8 cellular contexts compared by ENCODE assay signal in the genomic region with DNA sequence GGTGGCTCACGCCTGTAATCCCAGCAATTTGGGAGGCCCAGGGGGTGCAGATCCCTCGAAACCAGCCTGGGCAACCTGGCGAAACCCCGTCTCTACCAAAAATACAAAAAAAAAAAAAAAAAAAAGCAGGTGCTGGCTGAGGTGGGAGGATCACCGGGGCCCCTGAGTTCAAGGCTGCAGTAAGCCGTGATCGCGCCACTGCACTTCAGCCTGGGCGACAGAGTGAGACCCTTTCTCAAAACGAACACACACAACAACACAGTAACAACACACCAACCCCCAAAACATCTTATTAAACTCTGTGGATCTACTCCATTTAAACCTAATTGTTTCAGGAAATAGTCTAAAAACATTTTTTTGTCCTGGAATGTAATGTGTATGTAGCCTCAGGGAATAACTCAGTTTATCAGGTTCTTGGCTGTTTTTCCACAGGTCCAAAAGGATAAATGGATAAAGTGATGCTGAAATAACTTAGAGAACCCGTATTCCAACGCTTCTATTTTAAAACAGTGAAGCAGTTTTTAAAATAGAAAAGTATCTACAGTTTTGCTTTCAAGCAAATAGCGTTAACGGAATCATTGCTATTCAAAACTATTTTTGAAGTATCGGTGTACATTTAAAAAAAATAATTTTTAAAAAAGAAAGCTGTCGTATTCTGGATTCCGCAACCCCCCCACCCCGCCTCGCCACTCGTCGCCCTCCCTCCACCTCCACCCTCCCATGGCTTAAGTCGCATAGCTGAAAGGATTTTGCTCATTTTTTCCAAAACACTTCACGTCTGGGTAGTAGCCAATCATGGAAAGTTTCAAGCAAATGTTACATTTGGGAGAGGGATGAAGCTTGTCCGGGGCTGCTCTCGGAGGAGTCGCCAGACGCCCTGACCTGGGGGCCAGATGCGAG. TPM values are rescaled to one million over a fixed set of nuclear protein-coding genes. Genes with fewer than 3 reads are reported as not detected.
DNase-seq lines count a peak whose midpoint lies in the region; ATAC-seq, FAIRE-seq and TF ChIP-seq lines count a peak whose summit lies in the region.

No MANE protein-coding gene starts in this region.

- H3K4me1 ChIP-seq in A673 (ENCODE audit: insufficient read depth, low read length, poor library complexity, severe bottlenecking), result peaks cover 31% of the 10 kb centered on the region

- peak; percentile 48 for FAIRE-seq in urothelium cell line (lab: Jason Lieb, UNC)

- TF ChIP-seq CTCF in A673 (conservative IDR thresholded peaks at IDR 0.05; ENCODE audit: low read depth, low read length) (no peak), epithelial cell of esophagus (IDR thresholded peaks at IDR 0.05; ENCODE audit: insufficient read depth, low read depth, low read length, missing control alignments) (no peak), omental fat pad (IDR thresholded peaks at IDR 0.05) (no peak)

- DNase-seq in A673 (ENCODE audit: low spot score) (peak; percentile 32), epithelial cell of esophagus (ENCODE audit: low read depth) (no peak), omental fat pad (ENCODE audit: low spot score) (no peak), urothelium cell line (ENCODE audit: low spot score) (no peak), NCI-H1930 (lab: John Stamatoyannopoulos, UW) (no peak), DMS79 (lab: John Stamatoyannopoulos, UW) (no peak)
- peak; percentile 55 for DNase-seq in activated CD4-positive, alpha-beta T cell treated with anti-CD3 and anti-CD28 coated beads, Interleukin-2, amount 50 U/mL, for 1 hour

- POLR2A ChIA-PET in A673 (lab: Charles Lee; ENCODE audit: low non-redundant PET), result no interaction called here

- H3K27ac ChIP-seq in A673 (ENCODE audit: low read depth, low read length, poor library complexity, severe bottlenecking), result peak overlapping the region; percentile 79

- H3K4me3 ChIP-seq in A673 (ENCODE audit: low read depth, low read length, poor library complexity, severe bottlenecking) (peak overlapping the region; percentile 90), epithelial cell of esophagus (ENCODE audit: low read length) (peak overlapping the region; percentile 72)

- intact Hi-C loops in A673 (cut with micrococcal nuclease; ENCODE audit: unreplicated experiment), result loop anchor here (2.0 to 5.0 kb wide), 2 partner anchors 19 to 97 kb away; no protein-coding TSS in a partner anchor

- CTCF ChIA-PET in A673 (lab: Charles Lee), result interaction anchor here (0.6 to 0.8 kb wide), 2 partner anchors 13 to 29 kb away, joined by 3 to 4 read pairs; no protein-coding TSS in a partner anchor

- ATAC-seq in HG02642 (IDR thresholded peaks at IDR 0.05; ENCODE audit: poor library complexity, unreplicated experiment) (peak; percentile 0), omental fat pad (ENCODE audit: low FRiP score) (peak; percentile 22)

- H3K36me3 ChIP-seq in A673 (ENCODE audit: insufficient read depth, low read length, poor library complexity, severe bottlenecking), result peaks cover 5% of the 10 kb centered on the region

- H3K27me3 ChIP-seq in A673 (replicated peaks; ENCODE audit: insufficient read depth, low read depth, low read length, poor library complexity), result no peaks in the 10 kb centered on the region

- no peaks in the 10 kb centered on the region for H3K9me3 ChIP-seq in A673 (ENCODE audit: low read depth, low read length, poor library complexity, severe bottlenecking)

- TSS peak; percentile 63 for BruUV-seq in A673 (replicated peaks; lab: Mats Ljungman, UMichigan)

RNA-seq across cellular contexts. Expression of a gene that starts 0.9 kb away (rescaled TPM):
- total RNA-seq in A673 (2021) (99.5 and 116 TPM in 2 replicates), omental fat pad (100 to 1,000 TPM; 111 to 235 (median 146) TPM)

Comparison
In these comparisons a context has a peak if more than half of its experiments do, and no peak if none do; other contexts are left out.
1. DNase-seq: peak in A673 (single experiment) and activated CD4-positive, alpha-beta T cell treated with anti-CD3 and anti-CD28 coated beads, Interleukin-2, amount 50 U/mL, for 1 hour (single experiment); none in epithelial cell of esophagus (single experiment), omental fat pad (single experiment), urothelium cell line (single experiment), NCI-H1930 (0 of 2) and DMS79 (single experiment).